Comparison of ENCODE assay signal across 8 cellular contexts in the genomic region with DNA sequence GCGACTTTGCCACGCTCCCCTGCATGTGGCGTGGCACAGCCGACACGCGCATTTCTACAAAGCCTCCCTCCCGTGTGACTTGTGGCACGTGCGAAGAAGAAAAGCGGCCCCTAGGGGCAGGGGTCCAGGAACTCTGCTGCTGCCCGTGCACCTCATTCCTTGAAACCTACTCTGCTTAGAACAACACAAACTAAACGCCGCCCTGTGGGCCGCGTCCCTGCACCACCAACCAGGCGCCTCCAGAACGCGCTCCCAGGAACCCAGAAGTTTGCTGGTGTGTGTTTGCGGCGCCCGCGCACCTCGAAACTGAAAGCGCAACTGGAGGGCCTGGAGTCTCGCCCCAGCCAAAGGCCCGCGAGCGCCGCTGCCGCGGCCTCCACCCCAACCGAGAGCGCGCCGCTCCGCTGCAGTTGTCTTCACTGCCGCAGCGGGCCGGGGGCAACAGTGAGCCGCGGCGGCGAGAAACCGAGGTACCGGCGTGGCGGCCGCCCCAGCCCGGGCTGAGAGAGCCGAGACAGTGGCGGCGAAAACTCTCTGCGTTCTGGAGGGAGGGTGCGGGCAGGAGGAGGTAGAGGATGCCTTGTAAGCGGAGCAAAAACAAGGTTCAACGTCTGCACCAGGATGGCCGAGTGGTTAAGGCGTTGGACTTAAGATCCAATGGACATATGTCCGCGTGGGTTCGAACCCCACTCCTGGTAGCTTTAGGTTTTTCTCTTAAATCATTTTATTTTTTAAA.
A peak's percentile ranks its signal among the peaks of the same experiment; 100 is the strongest.
DNase-seq lines count a peak whose midpoint lies in the region; ATAC-seq and TF ChIP-seq lines count a peak whose summit lies in the region.

No MANE protein-coding gene starts in this region.

- DNase-seq in AG08396 (ENCODE audit: low spot score) (peak; percentile 92), NCI-H2196 (lab: John Stamatoyannopoulos, UW; ENCODE audit: unreplicated experiment) (peak; percentile 96), WERI-Rb-1 (peak; percentile 94), mammary epithelial cell (peak; percentile 94)

- TF ChIP-seq CTCF in WERI-Rb-1 (IDR thresholded peaks at IDR 0.05; ENCODE audit: low read depth, low read length) (peak; percentile 64), mammary epithelial cell (conservative IDR thresholded peaks at IDR 0.05 in 1 of 2, IDR thresholded peaks at IDR 0.05 in 1 of 2; ENCODE audit: extremely low read depth in 1 of 2, insufficient read depth in 1 of 2, low read depth in 1 of 2, low read length in 2 of 2) (peak; percentile 35 to 69)

- H3K4me3 ChIP-seq in WERI-Rb-1 (ENCODE audit: low read depth, low read length) (peak overlapping the region; percentile 58), mammary epithelial cell (replicated peaks in 1 of 3; ENCODE audit: insufficient read depth in 1 of 3, low read depth in 2 of 3, low read length in 3 of 3) (peak overlapping the region; percentile 54 to 72 (median 65)), iPS-20b (ENCODE audit: low read length) (peak overlapping the region; percentile 70), skin epidermis (peak overlapping the region; percentile 49 to 66 (median 52))

- H4K20me1 ChIP-seq in mammary epithelial cell (ENCODE audit: insufficient read depth, low read length), result no peaks in the 10 kb centered on the region

- dilution Hi-C loops in mammary epithelial cell (cut with HindIII; ENCODE audit: low sequenced_read_pairs), result no loop called here

- ATAC-seq in GM18907 (IDR thresholded peaks at IDR 0.05; ENCODE audit: unreplicated experiment) (peak; percentile 92), HG03139 (IDR thresholded peaks at IDR 0.05; ENCODE audit: unreplicated experiment) (peak; percentile 89)

- no peaks in the 10 kb centered on the region for H3K27me3 ChIP-seq in WERI-Rb-1 (ENCODE audit: insufficient read depth, low read depth, severe bottlenecking)
- H3K27me3 ChIP-seq in mammary epithelial cell (ENCODE audit: insufficient read depth, low read length), result no peaks in the 10 kb centered on the region
- peaks cover 6% of the 10 kb centered on the region; the same call in 1 of the 2 replicates for H3K27me3 ChIP-seq in iPS-20b (ENCODE audit: insufficient read depth, low read length)

- peak overlapping the region; percentile 99 for H2AFZ ChIP-seq in mammary epithelial cell (ENCODE audit: low read depth, low read length)

- peak overlapping the region; percentile 71 for H3K9ac ChIP-seq in mammary epithelial cell (ENCODE audit: insufficient read depth, low read length)
- peak overlapping the region; percentile 81 for H3K9ac ChIP-seq in iPS-20b (ENCODE audit: low read depth, low read length)

- CTCF ChIA-PET in mammary epithelial cell (lab: Charles Lee; ENCODE audit: low non-redundant PET), result interaction anchor here (0.7 kb wide), 2 partner anchors 266 to 345 kb away, joined by 3 to 7 read pairs; no protein-coding TSS in a partner anchor

- in situ Hi-C loops in mammary epithelial cell (cut with MboI; ENCODE audit: low sequenced_read_pairs in 2 of 2), result loop anchor here (5.0 kb wide), 2 partner anchors 114 to 119 kb away; a partner anchor contains a TSS

- no peaks in the 10 kb centered on the region for H3K36me3 ChIP-seq in WERI-Rb-1
- no peaks in the 10 kb centered on the region for H3K36me3 ChIP-seq in mammary epithelial cell (ENCODE audit: insufficient read depth, low read length)
- no peaks in the 10 kb centered on the region for H3K36me3 ChIP-seq in iPS-20b (ENCODE audit: insufficient read depth, low read depth, low read length)

- H3K27ac ChIP-seq in WERI-Rb-1 (peak overlapping the region; percentile 90), mammary epithelial cell (ENCODE audit: insufficient read depth, low read depth, low read length) (peak overlapping the region; percentile 63), iPS-20b (ENCODE audit: low read length) (no peak overlapping the region), skin epidermis (peak overlapping the region; percentile 75 to 97 (median 93))

- no TSS peak for BruUV-seq in mammary epithelial cell (replicated peaks; lab: Mats Ljungman, UMichigan)

- peak overlapping the region; percentile 90 for H3K4me2 ChIP-seq in mammary epithelial cell (ENCODE audit: insufficient read depth, low read depth, low read length)

- intact Hi-C loops in mammary epithelial cell (cut with micrococcal nuclease), result loop anchor here (1.0 to 5.0 kb wide), 7 partner anchors 48 to 641 kb away; a partner anchor contains a TSS

- 2% methylated on average over 21 of the region's 61 CpGs for WGBS in mammary epithelial cell (ENCODE audit: low coverage, missing lambda C conversion rate)

- H3K9me3 ChIP-seq in WERI-Rb-1 (ENCODE audit: severe bottlenecking) (no peaks in the 10 kb centered on the region), mammary epithelial cell (replicated peaks; ENCODE audit: insufficient read depth, low read length) (peaks cover 4% of the 10 kb centered on the region), iPS-20b (ENCODE audit: insufficient read depth, low read depth, low read length) (no peaks in the 10 kb centered on the region)

- peaks cover 13% of the 10 kb centered on the region for H3K4me1 ChIP-seq in mammary epithelial cell (ENCODE audit: insufficient read depth, low read length)
- peaks cover 4% of the 10 kb centered on the region; the same call in 1 of the 2 replicates for H3K4me1 ChIP-seq in iPS-20b (ENCODE audit: insufficient read depth, low read length)

- H3K79me2 ChIP-seq in mammary epithelial cell (ENCODE audit: insufficient read depth, low read length), result no peaks in the 10 kb centered on the region
